ENCODE assay signal across 8 cellular contexts in the genomic region with DNA sequence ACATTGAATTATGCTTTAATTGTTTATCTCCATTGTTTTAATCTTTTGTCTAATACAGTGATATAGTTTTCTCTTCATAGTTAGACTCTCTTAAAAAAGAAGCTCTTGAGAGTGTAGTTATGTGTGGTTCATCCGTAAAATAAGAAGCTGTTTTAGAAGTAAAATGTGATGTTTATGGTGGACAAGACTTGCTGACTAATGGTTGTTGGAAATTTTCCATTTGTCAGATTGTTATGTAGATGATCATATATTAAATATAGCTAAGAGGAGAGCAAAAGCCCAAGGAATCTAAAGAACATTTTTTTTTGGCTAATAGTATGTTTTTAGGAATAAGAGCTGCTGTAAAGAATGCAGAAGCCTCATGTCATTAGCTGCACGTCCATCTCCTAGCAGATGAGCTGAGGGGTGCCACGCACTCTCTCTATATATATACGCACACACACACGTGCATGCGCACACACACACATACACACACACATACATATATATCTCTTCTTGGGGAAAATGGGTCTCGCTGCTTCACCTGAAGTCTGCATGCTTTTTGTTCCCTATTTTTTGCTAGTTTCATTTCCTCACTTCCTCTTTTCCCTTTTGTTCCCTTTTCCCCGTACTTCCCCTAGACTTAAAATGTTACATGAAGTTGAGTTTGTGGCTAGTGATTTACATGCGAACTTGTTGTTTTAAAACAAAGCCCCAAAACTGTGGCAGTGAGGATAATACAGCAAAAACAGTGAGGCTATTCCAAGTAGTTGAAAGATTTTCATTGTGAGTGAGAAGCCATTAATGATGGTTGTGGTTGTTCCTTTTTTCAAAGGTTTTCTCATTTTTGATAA.
A peak's percentile ranks its signal among the peaks of the same experiment; 100 is the strongest.
DNase-seq lines count a peak whose midpoint lies in the region; ATAC-seq and TF ChIP-seq lines count a peak whose summit lies in the region.

No MANE protein-coding gene starts in this region.

- H3K4me3 ChIP-seq in fibroblast of lung (replicated peaks in 1 of 4; ENCODE audit: control extremely low read depth in 1 of 4, insufficient read depth in 1 of 4, low read depth in 3 of 4, low read length in 4 of 4) (peak overlapping the region in 1 of 4 experiments; percentile 22), stomach smooth muscle (ENCODE audit: low read length in 2 of 2) (peak overlapping the region; percentile 9 to 49)

- peak overlapping the region; percentile 49 for H3K4me2 ChIP-seq in fibroblast of lung (ENCODE audit: extremely low read depth, insufficient read depth, low read length)

- H3K9me3 Mint-ChIP-seq in activated CD4-positive, alpha-beta T cell treated with anti-CD3 and anti-CD28 coated beads, Interleukin-2, amount 10 ng/mL, durations not matched to agents 24 days and 14 days: no peaks in the 10 kb centered on the region

- H3K27me3 ChIP-seq in fibroblast of lung (ENCODE audit: control insufficient read depth, insufficient read depth, low read length) (no peaks in the 10 kb centered on the region), stomach smooth muscle (ENCODE audit: control insufficient read depth in 1 of 2, insufficient read depth in 2 of 2, low read length in 2 of 2) (no peaks in the 10 kb centered on the region)

- H3K36me3 Mint-ChIP-seq in activated CD4-positive, alpha-beta T cell treated with anti-CD3 and anti-CD28 coated beads, Interleukin-2, amount 10 ng/mL, durations not matched to agents 24 days and 14 days (ENCODE audit: low read depth): peaks cover 36% of the 10 kb centered on the region

- intact Hi-C loops in activated CD4-positive, alpha-beta T cell treated with anti-CD3 and anti-CD28 coated beads, Interleukin-2, amount 10 ng/mL, durations not matched to agents 24 days and 14 days (cut with micrococcal nuclease): no loop called here

- no peaks in the 10 kb centered on the region for H3K27me3 Mint-ChIP-seq in activated CD4-positive, alpha-beta T cell treated with anti-CD3 and anti-CD28 coated beads, Interleukin-2, amount 10 ng/mL, durations not matched to agents 24 days and 14 days

- no peaks in the 10 kb centered on the region for H4K20me1 ChIP-seq in fibroblast of lung (ENCODE audit: control insufficient read depth, extremely low read depth, insufficient read depth, low read length)

- peaks cover 41% of the 10 kb centered on the region for H3K4me1 Mint-ChIP-seq in activated CD4-positive, alpha-beta T cell treated with anti-CD3 and anti-CD28 coated beads, Interleukin-2, amount 10 ng/mL, durations not matched to agents 24 days and 14 days

- H2AFZ ChIP-seq in fibroblast of lung (ENCODE audit: low read length): no peak overlapping the region

- H3K79me2 ChIP-seq in fibroblast of lung (ENCODE audit: control insufficient read depth, insufficient read depth, low read length): peaks cover 89% of the 10 kb centered on the region

- H3K27ac ChIP-seq in fibroblast of lung (ENCODE audit: insufficient read depth, low read length) (peak overlapping the region; percentile 4), stomach smooth muscle (ENCODE audit: low read length) (no peak overlapping the region)

- peak overlapping the region; percentile 58 for H3K27ac Mint-ChIP-seq in activated CD4-positive, alpha-beta T cell treated with anti-CD3 and anti-CD28 coated beads, Interleukin-2, amount 10 ng/mL, durations not matched to agents 24 days and 14 days

- DNase-seq in activated CD4-positive, alpha-beta T cell treated with anti-CD3 and anti-CD28 coated beads, Interleukin-2, amount 10 ng/mL, durations not matched to agents 24 days and 14 days: no peak
- DNase-seq in activated CD4-positive, alpha-beta T cell treated with anti-CD3 and anti-CD28 coated beads, Interleukin-2, amount 50 U/mL, for 48 hours: no peak
- peak; percentile 88 for DNase-seq in OCI-M1 (lab: John Stamatoyannopoulos, UW)
- DNase-seq in fibroblast of lung (ENCODE audit: low read depth in 2 of 2): peak; percentile 70 to 80
- DNase-seq in epidermal melanocyte (ENCODE audit: insufficient read length, low spot score): no peak
- DNase-seq in H4 (ENCODE audit: low spot score): no peak

- no peaks in the 10 kb centered on the region for H3K36me3 ChIP-seq in fibroblast of lung (ENCODE audit: control insufficient read depth, insufficient read depth, low read length)
- H3K36me3 ChIP-seq in stomach smooth muscle (ENCODE audit: control insufficient read depth in 2 of 2, insufficient read depth in 2 of 2, low read length in 2 of 2): no peaks in the 10 kb centered on the region

- no peak overlapping the region for H3K4me3 Mint-ChIP-seq in activated CD4-positive, alpha-beta T cell treated with anti-CD3 and anti-CD28 coated beads, Interleukin-2, amount 10 ng/mL, durations not matched to agents 24 days and 14 days

- no peak for TF ChIP-seq CTCF in fibroblast of lung (conservative IDR thresholded peaks at IDR 0.05 in 1 of 2, IDR thresholded peaks at IDR 0.05 in 1 of 2; ENCODE audit: low read depth in 1 of 2, low read length in 2 of 2)

- ATAC-seq in HG02840 (IDR thresholded peaks at IDR 0.05; ENCODE audit: low FRiP score, unreplicated experiment): peak; percentile 67

- H3K9ac ChIP-seq in fibroblast of lung (ENCODE audit: insufficient read depth, low read length) (no peak overlapping the region), stomach smooth muscle (ENCODE audit: low read length in 2 of 2) (peak overlapping the region in 1 of 2 donors; percentile 44)

- H3K4me1 ChIP-seq in fibroblast of lung (ENCODE audit: control insufficient read depth, extremely low read depth, insufficient read depth, low read length) (peaks cover 4% of the 10 kb centered on the region), stomach smooth muscle (ENCODE audit: control insufficient read depth, insufficient read depth, low read length) (peaks cover 11% of the 10 kb centered on the region)

- H3K9me3 ChIP-seq in fibroblast of lung (ENCODE audit: control insufficient read depth, insufficient read depth, low read depth, low read length) (no peaks in the 10 kb centered on the region), stomach smooth muscle (ENCODE audit: control insufficient read depth in 2 of 2, low read length in 2 of 2) (no peaks in the 10 kb centered on the region)

Comparison
In these comparisons a context has a peak if more than half of its experiments do, and no peak if none do; other contexts are left out.
1. DNase-seq: peak in OCI-M1 (single experiment) and fibroblast of lung (2 of 2); none in activated CD4-positive, alpha-beta T cell treated with anti-CD3 and anti-CD28 coated beads, Interleukin-2, amount 10 ng/mL, durations not matched to agents 24 days and 14 days (single experiment), activated CD4-positive, alpha-beta T cell treated with anti-CD3 and anti-CD28 coated beads, Interleukin-2, amount 50 U/mL, for 48 hours (0 of 2), epidermal melanocyte (single experiment) and H4 (single experiment).